In genomic region chr7:5699951-5700384, GRCh38 we compare ENCODE assay signal across 9 cellular contexts.
A peak's percentile ranks its signal among the peaks of the same experiment; 100 is the strongest.
DNase-seq lines count a peak whose midpoint lies in the region; ATAC-seq, FAIRE-seq and TF ChIP-seq lines count a peak whose summit lies in the region.
"Had no signal": no experiment of that assay in that cellular context is flagged by ENCODE, and none has a peak within 500 bp of the region (broad histone marks: within the 10 kb centered on the region; RNA-seq: fewer than 3 reads in every experiment).

No MANE protein-coding gene starts in this region.

- H3K4me3 Mint-ChIP-seq in activated T-cell treated with anti-CD3 and anti-CD28 coated beads, Interleukin-2, amount 50 U/mL, for 4 hours = peak overlapping the region; percentile 1

- BruUV-seq in A673 (replicated peaks; lab: Mats Ljungman, UMichigan) = no TSS peak

- H3K36me3 ChIP-seq in BLaER1 treated with 17β-estradiol and CSF1 and Interleukin-3, amounts not matched to agents 10 nM and 100 nM = peaks cover 21 to 71% (median 48%) of the 10 kb centered on the region in 11 experiments; a peak in 21 of 22 replicates
- H3K36me3 ChIP-seq in A673 (ENCODE audit: insufficient read depth, low read length, poor library complexity, severe bottlenecking) = peaks cover 12% of the 10 kb centered on the region

- peaks cover 55 to 87% (median 68%) of the 10 kb centered on the region in 10 experiments for H3K4me1 ChIP-seq in BLaER1 treated with 17β-estradiol and CSF1 and Interleukin-3, amounts not matched to agents 10 nM and 100 nM
- peaks cover 7% of the 10 kb centered on the region for H3K4me1 ChIP-seq in A673 (ENCODE audit: insufficient read depth, low read length, poor library complexity, severe bottlenecking)

- FAIRE-seq in islet of Langerhans (lab: Jason Lieb, UNC) = peak; percentile 97
- FAIRE-seq: endothelial cell of umbilical vein had no signal

- H3K9me3 Mint-ChIP-seq in activated T-cell treated with anti-CD3 and anti-CD28 coated beads, Interleukin-2, amount 50 U/mL, for 4 hours = no peaks in the 10 kb centered on the region

- peak overlapping the region; percentile 32 to 75 (median 54) for H3K4me2 ChIP-seq in BLaER1 treated with 17β-estradiol and CSF1 and Interleukin-3, amounts not matched to agents 10 nM and 100 nM

- peaks cover 24% of the 10 kb centered on the region for H3K36me3 Mint-ChIP-seq in activated T-cell treated with anti-CD3 and anti-CD28 coated beads, Interleukin-2, amount 50 U/mL, for 4 hours (ENCODE audit: insufficient read depth)

- no peaks in the 10 kb centered on the region for H3K27me3 ChIP-seq in BLaER1 treated with 17β-estradiol and CSF1 and Interleukin-3, amounts not matched to agents 10 nM and 100 nM
- no peaks in the 10 kb centered on the region for H3K27me3 ChIP-seq in A673 (replicated peaks; ENCODE audit: insufficient read depth, low read depth, low read length, poor library complexity)

- intact Hi-C loops in A673 (cut with micrococcal nuclease; ENCODE audit: unreplicated experiment) = no loop called here

- ATAC-seq in GM19463 (IDR thresholded peaks at IDR 0.05; ENCODE audit: unreplicated experiment) (peak; percentile 49), HG03575 (IDR thresholded peaks at IDR 0.05; ENCODE audit: extremely low read depth, insufficient number of reproducible peaks, low FRiP score, unreplicated experiment) (peak; percentile 27)
- ATAC-seq in activated T-cell treated with anti-CD3 and anti-CD28 coated beads, Interleukin-2, amount 50 U/mL, for 4 hours = peak; percentile 39 to 47

- 0 out of 22 replicates have a peak overlapping the region, but pooled peaks of 2 of the 11 experiments have one; percentile 2 for H3K27ac ChIP-seq in BLaER1 treated with 17β-estradiol and CSF1 and Interleukin-3, amounts not matched to agents 10 nM and 100 nM
- no peak overlapping the region for H3K27ac ChIP-seq in A673 (ENCODE audit: low read depth, low read length, poor library complexity, severe bottlenecking)

- CTCF ChIA-PET in A673 (lab: Charles Lee) = no interaction called here

- no peak overlapping the region for H3K4me3 ChIP-seq in BLaER1 treated with 17β-estradiol and CSF1 and Interleukin-3, amounts not matched to agents 10 nM and 100 nM
- no peak overlapping the region for H3K4me3 ChIP-seq in A673 (ENCODE audit: low read depth, low read length, poor library complexity, severe bottlenecking)

- H3K4me1 Mint-ChIP-seq in activated T-cell treated with anti-CD3 and anti-CD28 coated beads, Interleukin-2, amount 50 U/mL, for 4 hours (ENCODE audit: low read depth) = peaks cover 85% of the 10 kb centered on the region

- DNase-seq in activated T-cell treated with anti-CD3 and anti-CD28 coated beads, Interleukin-2, amount 50 U/mL, for 4 hours = peak; percentile 66
- DNase-seq in stimulated activated CD8-positive, alpha-beta memory T cell treated with anti-CD3 and anti-CD28 coated beads, Interleukin-2, amount 100 ng/mL, for 1 hour (ENCODE audit: low read depth in 2 of 2) = peak; percentile 42 to 55
- DNase-seq in A673 (ENCODE audit: low spot score) (no peak), NCI-H1105 treated with DMSO at 0.1 percent for 48 hours (lab: John Stamatoyannopoulos, UW) (no peak)

- POLR2A ChIA-PET in A673 (lab: Charles Lee; ENCODE audit: low non-redundant PET) = no interaction called here

- H4K20me1 ChIP-seq in BLaER1 treated with 17β-estradiol and CSF1 and Interleukin-3, amounts not matched to agents 10 nM and 100 nM = peaks cover 0 to 99% (median 2%) of the 10 kb centered on the region in 11 experiments; a peak in 10 of 22 replicates

- no peak for TF ChIP-seq CTCF in A673 (conservative IDR thresholded peaks at IDR 0.05; ENCODE audit: low read depth, low read length)

- H3K9ac ChIP-seq in BLaER1 treated with 17β-estradiol and CSF1 and Interleukin-3, amounts not matched to agents 10 nM and 100 nM = peak overlapping the region in 5 of 11 experiments; percentile 8 to 39 (median 23); a peak in 7 of 22 replicates

- H3K9me3 ChIP-seq in BLaER1 treated with 17β-estradiol and CSF1 and Interleukin-3, amounts not matched to agents 10 nM and 100 nM (replicated peaks in 1 of 11) = no peaks in the 10 kb centered on the region
- H3K9me3 ChIP-seq in A673 (ENCODE audit: low read depth, low read length, poor library complexity, severe bottlenecking) = no peaks in the 10 kb centered on the region

- no peaks in the 10 kb centered on the region for H3K27me3 Mint-ChIP-seq in activated T-cell treated with anti-CD3 and anti-CD28 coated beads, Interleukin-2, amount 50 U/mL, for 4 hours (ENCODE audit: low read depth)

Comparison
In these comparisons a context has a peak if more than half of its experiments do, and no peak if none do; other contexts are left out.
1. DNase-seq: peak in activated T-cell treated with anti-CD3 and anti-CD28 coated beads, Interleukin-2, amount 50 U/mL, for 4 hours (single experiment) and stimulated activated CD8-positive, alpha-beta memory T cell treated with anti-CD3 and anti-CD28 coated beads, Interleukin-2, amount 100 ng/mL, for 1 hour (2 of 2); none in A673 (single experiment) and NCI-H1105 treated with DMSO at 0.1 percent for 48 hours (single experiment).
2. Peak in every context shown above with its lines, with median percentiles within 50 percentile points of each other: ATAC-seq.